1 cellular context compared by ENCODE assay signal in genomic region chr12:52082988-52083637, GRCh38.
TF ChIP-seq lines count a peak whose summit lies in the region.

No MANE protein-coding gene starts in this region.

TF ChIP-seq in HepG2, 621 proteins besides CTCF, POLR2A, EP300 and RAD21 (continued from another document and continues in another):
- TF ChIP-seq HMGXB3 (CRISPR knock-in tag; IDR thresholded peaks at IDR 0.05; ENCODE audit: borderline replicate concordance) (no peak), ZNF160 (CRISPR knock-in tag; IDR thresholded peaks at IDR 0.05) (no peak), CREB1 (IDR thresholded peaks at IDR 0.05) (no peak), CREB1 (CRISPR knock-in tag; IDR thresholded peaks at IDR 0.05) (no peak), STAG1 (CRISPR knock-in tag; IDR thresholded peaks at IDR 0.05) (peak; percentile 85), ZNF782 (CRISPR knock-in tag; IDR thresholded peaks at IDR 0.05; ENCODE audit: borderline replicate concordance) (no peak), SOX5 (CRISPR knock-in tag; IDR thresholded peaks at IDR 0.05; ENCODE audit: borderline replicate concordance) (no peak), KDM2A (CRISPR knock-in tag; IDR thresholded peaks at IDR 0.05; ENCODE audit: borderline replicate concordance, low read depth) (0 out of 2 replicates have a peak, but pooled peaks have one; percentile 23), NAIF1 (CRISPR knock-in tag; IDR thresholded peaks at IDR 0.05; ENCODE audit: borderline replicate concordance) (no peak), BCLAF1 (IDR thresholded peaks at IDR 0.05) (no peak), JDP2 (CRISPR knock-in tag; IDR thresholded peaks at IDR 0.05; ENCODE audit: borderline replicate concordance) (no peak), ZSCAN9 (CRISPR knock-in tag; IDR thresholded peaks at IDR 0.05; ENCODE audit: borderline replicate concordance) (no peak), TRIM24 (CRISPR knock-in tag; IDR thresholded peaks at IDR 0.05) (no peak), ZNF501 (CRISPR knock-in tag; IDR thresholded peaks at IDR 0.05) (peak; percentile 53; the same call in 1 of the 2 replicates), LBX2 (CRISPR knock-in tag; IDR thresholded peaks at IDR 0.05; ENCODE audit: borderline replicate concordance) (no peak), LCORL (IDR thresholded peaks at IDR 0.05) (no peak), LCORL (CRISPR knock-in tag; IDR thresholded peaks at IDR 0.05) (no peak), CHD4 (IDR thresholded peaks at IDR 0.05; ENCODE audit: borderline replicate concordance, low read length) (no peak), HNF4A (CRISPR knock-in tag; IDR thresholded peaks at IDR 0.05) (no peak), ZKSCAN8 (CRISPR knock-in tag; IDR thresholded peaks at IDR 0.05; ENCODE audit: borderline replicate concordance) (no peak), ZBTB3 (CRISPR knock-in tag; IDR thresholded peaks at IDR 0.05; ENCODE audit: borderline replicate concordance, low read depth) (no peak), MAX (IDR thresholded peaks at IDR 0.05) (no peak), ZNF230 (CRISPR knock-in tag; IDR thresholded peaks at IDR 0.05) (no peak), ZNF275 (CRISPR knock-in tag; IDR thresholded peaks at IDR 0.05; ENCODE audit: borderline replicate concordance) (no peak), SPEN (CRISPR knock-in tag; IDR thresholded peaks at IDR 0.05; ENCODE audit: low read depth) (peak; percentile 59), ZNF292 (CRISPR knock-in tag; IDR thresholded peaks at IDR 0.05; ENCODE audit: borderline replicate concordance, low read depth) (no peak), TGIF2 (CRISPR knock-in tag; IDR thresholded peaks at IDR 0.05) (no peak), ZNF660 (CRISPR knock-in tag; IDR thresholded peaks at IDR 0.05; ENCODE audit: borderline replicate concordance, low read depth) (no peak), BRCA1 (CRISPR knock-in tag; IDR thresholded peaks at IDR 0.05) (no peak), ATAD3A (CRISPR knock-in tag; IDR thresholded peaks at IDR 0.05) (no peak), DMTF1 (CRISPR knock-in tag; IDR thresholded peaks at IDR 0.05) (no peak), ZZZ3 (CRISPR knock-in tag; IDR thresholded peaks at IDR 0.05; ENCODE audit: borderline replicate concordance) (no peak), ZNF749 (CRISPR knock-in tag; IDR thresholded peaks at IDR 0.05; ENCODE audit: borderline replicate concordance) (no peak), ZNF878 (CRISPR knock-in tag; IDR thresholded peaks at IDR 0.05) (no peak), RERE (CRISPR knock-in tag; IDR thresholded peaks at IDR 0.05; ENCODE audit: low read depth) (no peak), ZMAT3 (CRISPR knock-in tag; conservative IDR thresholded peaks at IDR 0.05) (0 out of 2 replicates have a peak, but pooled peaks have one; percentile 74), ZNF567 (CRISPR knock-in tag; IDR thresholded peaks at IDR 0.05; ENCODE audit: borderline replicate concordance) (0 out of 2 replicates have a peak, but pooled peaks have one; percentile 39), ZHX2 (IDR thresholded peaks at IDR 0.05; ENCODE audit: low read depth) (no peak), ZHX2 (CRISPR knock-in tag; IDR thresholded peaks at IDR 0.05; ENCODE audit: borderline replicate concordance) (no peak)
